ENCODE assay signal across 8 cellular contexts in genomic region chr5:172437445-172438303, GRCh38. TPM values are rescaled to one million over a fixed set of nuclear protein-coding genes. Genes with fewer than 3 reads are reported as not detected.
DNase-seq lines count a peak whose midpoint lies in the region; ATAC-seq, FAIRE-seq and TF ChIP-seq lines count a peak whose summit lies in the region.

No MANE protein-coding gene starts in this region.

- CTCF ChIA-PET in GM10248 (lab: Yijun Ruan, JAX) = interaction anchor here (1.0 to 3.1 kb wide), 2 partner anchors 14 kb away, joined by 4 to 14 read pairs; no protein-coding TSS in a partner anchor

- no peaks in the 10 kb centered on the region for H3K36me3 ChIP-seq in suprapubic skin

- POLR2A ChIA-PET in GM10248 (lab: Yijun Ruan, JAX) = no interaction called here

- no peak for FAIRE-seq in HTR-8/SVneo (lab: Jason Lieb, UNC)

- peak; percentile 84 for DNase-seq in NCI-H1048 (lab: John Stamatoyannopoulos, UW)
- DNase-seq in left cardiac atrium = peak; percentile 88
- DNase-seq in suprapubic skin (ENCODE audit: low spot score in 2 of 2) = peak in 1 of 2 donors; percentile 88
- DNase-seq in HTR-8/SVneo (ENCODE audit: insufficient read length, low spot score) = no peak
- no peak for DNase-seq in GM10248 (ENCODE audit: extremely low spot score)

- no peak for TF ChIP-seq CTCF in suprapubic skin (IDR thresholded peaks at IDR 0.05)
- no peak for TF ChIP-seq CTCF in GM10248 (IDR thresholded peaks at IDR 0.05; ENCODE audit: control extremely low read depth, extremely low read depth, low read depth, missing control alignments)

- no peak overlapping the region for H3K4me3 ChIP-seq in suprapubic skin

- ATAC-seq in SK-N-SH treated with all-trans-retinoic acid at 6 μM for 48 hours (peak; percentile 96), left cardiac atrium (peak; percentile 67 to 71), GM19463 (IDR thresholded peaks at IDR 0.05; ENCODE audit: unreplicated experiment) (no peak), GM18858 (IDR thresholded peaks at IDR 0.05; ENCODE audit: unreplicated experiment) (no peak)

- WGBS in suprapubic skin = 48% methylated on average over 14 of the region's 14 CpGs

- no peaks in the 10 kb centered on the region for H3K9me3 ChIP-seq in suprapubic skin

- no peak for TF ChIP-seq EP300 in suprapubic skin (IDR thresholded peaks at IDR 0.05)

- intact Hi-C loops in left cardiac atrium (cut with DNase I) = no loop called here

- peak in 1 of 2 donors; percentile 22 for TF ChIP-seq POLR2A in suprapubic skin (IDR thresholded peaks at IDR 0.05)

- H3K27ac ChIP-seq in suprapubic skin = peak overlapping the region; percentile 74

- H3K27me3 ChIP-seq in suprapubic skin = no peaks in the 10 kb centered on the region

- H3K4me1 ChIP-seq in suprapubic skin = peaks cover 55% of the 10 kb centered on the region

TF ChIP-seq in SK-N-SH treated with all-trans-retinoic acid at 6 μM for 48 hours, 23 proteins besides CTCF, POLR2A, EP300 and RAD21:
- 0 out of 2 replicates have a peak, but pooled peaks have one; percentile 68 for TF ChIP-seq ZFP3 (CRISPR knock-in tag; IDR thresholded peaks at IDR 0.05)
- TF ChIP-seq TSHZ2 (CRISPR knock-in tag; IDR thresholded peaks at IDR 0.05) = peak; percentile 79
- peak; percentile 38; the same call in 1 of the 2 replicates for TF ChIP-seq TCF4 (CRISPR knock-in tag; IDR thresholded peaks at IDR 0.05; ENCODE audit: borderline replicate concordance)
- no peak for TF ChIP-seq ARNTL (CRISPR knock-in tag; IDR thresholded peaks at IDR 0.05; ENCODE audit: borderline replicate concordance, low read depth)
- peak; percentile 91 for TF ChIP-seq ISL1 (CRISPR knock-in tag; IDR thresholded peaks at IDR 0.05)
- TF ChIP-seq ZNF70 (CRISPR knock-in tag; IDR thresholded peaks at IDR 0.05) = no peak
- TF ChIP-seq ZNF565 (CRISPR knock-in tag; conservative IDR thresholded peaks at IDR 0.05; ENCODE audit: low read depth) = no peak

RNA-seq across cellular contexts. Expression of gene SH3PXD2B, which starts 16.7 kb away (rescaled TPM):
- total RNA-seq in left cardiac atrium (10 to 100 TPM in 1 of 2 donors, 1 to 10 TPM in 1; 10.0 to 15.3 TPM), suprapubic skin (10 to 100 TPM; 29.1 to 42.1 (median 31.3) TPM)

Comparison
In these comparisons a context has a peak if more than half of its experiments do, and no peak if none do; other contexts are left out.
1. DNase-seq: peak in NCI-H1048 (single experiment) and left cardiac atrium (single experiment); none in HTR-8/SVneo (single experiment) and GM10248 (single experiment).
2. ATAC-seq: peak in SK-N-SH treated with all-trans-retinoic acid at 6 μM for 48 hours (single experiment) and left cardiac atrium (2 of 2); none in GM19463 (single experiment) and GM18858 (single experiment).